18 cellular contexts compared by ENCODE assay signal in genomic region chr12:112988224-112988623, GRCh38. TPM values are rescaled to one million over a fixed set of nuclear protein-coding genes. Genes with fewer than 3 reads are reported as not detected.
DNase-seq lines count a peak whose midpoint lies in the region; ATAC-seq and TF ChIP-seq lines count a peak whose summit lies in the region.
"Had no signal": no experiment of that assay in that cellular context is flagged by ENCODE, and none has a peak within 500 bp of the region (broad histone marks: within the 10 kb centered on the region; RNA-seq: fewer than 3 reads in every experiment).

No MANE protein-coding gene starts in this region.

- H3K4me3 ChIP-seq in GM12864 (ENCODE audit: low read depth, low read length), result no peak overlapping the region
- H3K4me3 ChIP-seq: BLaER1 treated with 17β-estradiol and CSF1 and Interleukin-3, amounts not matched to agents 10 nM and 100 nM; coronary artery; MG63; tibial nerve had no signal

- H3K27me3 ChIP-seq in CD4-positive, alpha-beta T cell (ENCODE audit: control insufficient read depth, insufficient read depth, low read length), result no peaks in the 10 kb centered on the region
- H3K27me3 ChIP-seq: BLaER1 treated with 17β-estradiol and CSF1 and Interleukin-3, amounts not matched to agents 10 nM and 100 nM; MG63; tibial nerve had no signal

- no peak for DNase-seq in CD4-positive, alpha-beta T cell
- DNase-seq in GM12864 (ENCODE audit: low read depth) (peak; percentile 31), WTC11 (ENCODE audit: low spot score) (no peak), cerebellar cortex (ENCODE audit: low spot score) (no peak)
- DNase-seq in central memory CD8-positive, alpha-beta T cell (ENCODE audit: low spot score in 2 of 2), result no peak
- DNase-seq: GOT3; mammary epithelial cell; MG63; NCI-H1930; NCI-H524 treated with DMSO at 0.1 percent for 48 hours; stimulated activated CD8-positive, alpha-beta memory T cell treated with anti-CD3 and anti-CD28 coated beads, Interleukin-4, amount 100 ng/mL, for 48 hours had no signal

- H3K36me3 Mint-ChIP-seq in CD4-positive, alpha-beta T cell (ENCODE audit: low read depth), result peaks cover 100% of the 10 kb centered on the region
- peaks cover 87% of the 10 kb centered on the region for H3K36me3 Mint-ChIP-seq in T-helper 1 cell treated with Interleukin-12 subunit alpha and Interleukin-12 subunit beta and Interleukin-4 antibody, amounts not matched to agents 30 μg/mL and 1 μg/mL, for 36 hours (ENCODE audit: low read depth)
- H3K36me3 Mint-ChIP-seq in central memory CD8-positive, alpha-beta T cell (ENCODE audit: insufficient read depth), result peaks cover 32% of the 10 kb centered on the region
- H3K36me3 Mint-ChIP-seq in WTC11, result peaks cover 4% of the 10 kb centered on the region; the same call in 1 of the 2 replicates

- no peak overlapping the region for H3K4me3 Mint-ChIP-seq in CD4-positive, alpha-beta T cell
- peak overlapping the region; percentile 2 for H3K4me3 Mint-ChIP-seq in T-helper 1 cell treated with Interleukin-12 subunit alpha and Interleukin-12 subunit beta and Interleukin-4 antibody, amounts not matched to agents 30 μg/mL and 1 μg/mL, for 36 hours
- no peak overlapping the region for H3K4me3 Mint-ChIP-seq in central memory CD8-positive, alpha-beta T cell
- no peak overlapping the region for H3K4me3 Mint-ChIP-seq in WTC11

- no peaks in the 10 kb centered on the region for H3K27me3 Mint-ChIP-seq in CD4-positive, alpha-beta T cell
- no peaks in the 10 kb centered on the region for H3K27me3 Mint-ChIP-seq in T-helper 1 cell treated with Interleukin-12 subunit alpha and Interleukin-12 subunit beta and Interleukin-4 antibody, amounts not matched to agents 30 μg/mL and 1 μg/mL, for 36 hours (ENCODE audit: low read depth)
- no peaks in the 10 kb centered on the region for H3K27me3 Mint-ChIP-seq in central memory CD8-positive, alpha-beta T cell
- no peaks in the 10 kb centered on the region for H3K27me3 Mint-ChIP-seq in WTC11 (ENCODE audit: low read depth)

- no peaks in the 10 kb centered on the region for H3K9me3 ChIP-seq in CD4-positive, alpha-beta T cell (ENCODE audit: control insufficient read depth, low read length)
- H3K9me3 ChIP-seq: tibial nerve had no signal

- peaks cover 5% of the 10 kb centered on the region for H3K9me3 Mint-ChIP-seq in CD4-positive, alpha-beta T cell
- H3K9me3 Mint-ChIP-seq in T-helper 1 cell treated with Interleukin-12 subunit alpha and Interleukin-12 subunit beta and Interleukin-4 antibody, amounts not matched to agents 30 μg/mL and 1 μg/mL, for 36 hours, result peaks cover 20% of the 10 kb centered on the region
- H3K9me3 Mint-ChIP-seq in central memory CD8-positive, alpha-beta T cell, result peaks cover 9% of the 10 kb centered on the region
- H3K9me3 Mint-ChIP-seq in WTC11, result peaks cover 36% of the 10 kb centered on the region

- no peak overlapping the region for H3K27ac ChIP-seq in CD4-positive, alpha-beta T cell (ENCODE audit: low read depth, low read length)
- H3K27ac ChIP-seq: BLaER1 treated with 17β-estradiol and CSF1 and Interleukin-3, amounts not matched to agents 10 nM and 100 nM; coronary artery; epithelial cell of prostate; tibial nerve had no signal

- H3K27ac Mint-ChIP-seq in CD4-positive, alpha-beta T cell, result peak overlapping the region; percentile 76
- peak overlapping the region; percentile 71 for H3K27ac Mint-ChIP-seq in T-helper 1 cell treated with Interleukin-12 subunit alpha and Interleukin-12 subunit beta and Interleukin-4 antibody, amounts not matched to agents 30 μg/mL and 1 μg/mL, for 36 hours
- peak overlapping the region; percentile 29 for H3K27ac Mint-ChIP-seq in central memory CD8-positive, alpha-beta T cell (ENCODE audit: low read depth)
- H3K27ac Mint-ChIP-seq in WTC11, result no peak overlapping the region

- ATAC-seq in CD4-positive, alpha-beta T cell (ENCODE audit: poor library complexity), result peak; percentile 34
- ATAC-seq in central memory CD8-positive, alpha-beta T cell (replicated peaks; ENCODE audit: extremely low read depth, poor library complexity, severe bottlenecking), result peak; percentile 28
- ATAC-seq in HG02970 (IDR thresholded peaks at IDR 0.05; ENCODE audit: low FRiP score, unreplicated experiment) (no peak), GM18502 (IDR thresholded peaks at IDR 0.05; ENCODE audit: poor library complexity, unreplicated experiment) (no peak), WTC11 (no peak)

- CTCF ChIA-PET in CD4-positive, alpha-beta T cell (lab: Charles Lee), result interaction anchor here (1.0 kb wide), 1 partner anchor 19 kb away, joined by 3 read pairs; no protein-coding TSS in a partner anchor
- CTCF ChIA-PET in WTC11 (lab: Charles Lee), result interaction anchor here (1.3 kb wide), 1 partner anchor 88 kb away, joined by 3 read pairs; no protein-coding TSS in a partner anchor

- POLR2A ChIA-PET in CD4-positive, alpha-beta T cell (lab: Charles Lee), result interaction anchor here (7.8 kb wide), 1 partner anchor 9 kb away, joined by 74 read pairs; the partner anchor contains the start of gene OAS2
- POLR2A ChIA-PET in WTC11 (lab: Charles Lee), result no interaction called here

- no peak for TF ChIP-seq CTCF in CD4-positive, alpha-beta T cell (IDR thresholded peaks at IDR 0.05)
- TF ChIP-seq CTCF in GM12864 (IDR thresholded peaks at IDR 0.05; ENCODE audit: low read depth, low read length, missing control alignments), result no peak
- TF ChIP-seq CTCF in WTC11 (IDR thresholded peaks at IDR 0.05), result no peak

- intact Hi-C loops in CD4-positive, alpha-beta T cell (cut with DNase I, micrococcal nuclease), result no loop called here

- peaks cover 68% of the 10 kb centered on the region for H3K4me1 Mint-ChIP-seq in CD4-positive, alpha-beta T cell (ENCODE audit: low read depth)
- peaks cover 61% of the 10 kb centered on the region for H3K4me1 Mint-ChIP-seq in T-helper 1 cell treated with Interleukin-12 subunit alpha and Interleukin-12 subunit beta and Interleukin-4 antibody, amounts not matched to agents 30 μg/mL and 1 μg/mL, for 36 hours (ENCODE audit: low read depth)
- peaks cover 41% of the 10 kb centered on the region for H3K4me1 Mint-ChIP-seq in central memory CD8-positive, alpha-beta T cell
- peaks cover 16% of the 10 kb centered on the region for H3K4me1 Mint-ChIP-seq in WTC11

TF ChIP-seq in WTC11, 78 proteins besides CTCF, POLR2A, EP300 and RAD21:
- TF ChIP-seq OVOL2 (CRISPR knock-in tag; IDR thresholded peaks at IDR 0.05; ENCODE audit: borderline replicate concordance), result no peak
- TF ChIP-seq USF2 (CRISPR knock-in tag; IDR thresholded peaks at IDR 0.05), result no peak
- no peak for TF ChIP-seq ATF2 (CRISPR knock-in tag; IDR thresholded peaks at IDR 0.05; ENCODE audit: borderline replicate concordance, low read depth)
- no peak for TF ChIP-seq FOXK1 (CRISPR knock-in tag; IDR thresholded peaks at IDR 0.05)

RNA-seq across cellular contexts. Expression of gene OAS2, which starts 9.9 kb away (rescaled TPM):
- 10 to 100 TPM; 15.0 to 16.2 TPM for total RNA-seq in CD4-positive, alpha-beta T cell
- total RNA-seq in WTC11 (2021), result 0.27 to 0.48 TPM (median 0.28 TPM) in 3 replicates

RNA-seq across cellular contexts. Expression of gene OAS3, which starts 50.0 kb away (rescaled TPM):
- 10 to 100 TPM; 13.9 to 14.5 TPM for total RNA-seq in CD4-positive, alpha-beta T cell
- 1.2 to 1.6 TPM (median 1.4 TPM) in 3 replicates for total RNA-seq in WTC11 (2021)

Comparison
In these comparisons a context has a peak if more than half of its experiments do, and no peak if none do; other contexts are left out.
1. ATAC-seq: peak in CD4-positive, alpha-beta T cell (single experiment) and central memory CD8-positive, alpha-beta T cell (single experiment); none in HG02970 (single experiment), GM18502 (single experiment) and WTC11 (single experiment).
2. RNA of gene OAS2, which starts 9.9 kb away (total RNA-seq): 15.0 to 16.2 TPM in CD4-positive, alpha-beta T cell; 0.27 to 0.48 TPM in WTC11; every median in the first group is over 10 times any median in the second.